ENCODE assay signal across 8 cellular contexts in genomic region chr4:5708829-5709680, GRCh38. TPM values are rescaled to one million over a fixed set of nuclear protein-coding genes. Genes with fewer than 3 reads are reported as not detected.
DNase-seq lines count a peak whose midpoint lies in the region; ATAC-seq, FAIRE-seq and TF ChIP-seq lines count a peak whose summit lies in the region.

No MANE protein-coding gene starts in this region.

- 15 to 17% methylated on average over 26 to 27 of the region's 27 CpGs for WGBS in aorta, 2 donors

- peak overlapping the region; percentile 91 for H2AFZ ChIP-seq in endothelial cell of umbilical vein (ENCODE audit: low read depth, low read length)

- H3K79me2 ChIP-seq in endothelial cell of umbilical vein (ENCODE audit: control insufficient read depth, insufficient read depth, low read length) = peaks cover 18% of the 10 kb centered on the region

- H3K4me1 ChIP-seq in endothelial cell of umbilical vein (ENCODE audit: control insufficient read depth, extremely low read depth, insufficient read depth, low read length) (peaks cover 24% of the 10 kb centered on the region), aorta (ENCODE audit: control insufficient read depth in 1 of 2, insufficient read depth in 2 of 2, low read length in 2 of 2) (peaks cover 4 to 6% of the 10 kb centered on the region in 2 donors)

- peak overlapping the region; percentile 76 for H3K4me3 Mint-ChIP-seq in mesothelial cell of epicardium
- H3K4me3 Mint-ChIP-seq in CD4-positive, alpha-beta T cell = no peak overlapping the region

- H3K36me3 Mint-ChIP-seq in mesothelial cell of epicardium = peaks cover 18% of the 10 kb centered on the region
- no peaks in the 10 kb centered on the region for H3K36me3 Mint-ChIP-seq in CD4-positive, alpha-beta T cell (ENCODE audit: low read depth)

- peak overlapping the region; percentile 83 for H3K4me2 ChIP-seq in endothelial cell of umbilical vein (ENCODE audit: insufficient read depth, low read length)

- H3K27me3 Mint-ChIP-seq in mesothelial cell of epicardium (ENCODE audit: low read depth) = no peaks in the 10 kb centered on the region
- H3K27me3 Mint-ChIP-seq in CD4-positive, alpha-beta T cell = peaks cover 51% of the 10 kb centered on the region

- no peak for TF ChIP-seq CTCF in endothelial cell of umbilical vein (IDR thresholded peaks at IDR 0.05; ENCODE audit: extremely low read depth in 1 of 2, insufficient read depth in 1 of 2, low read depth in 1 of 2, low read length in 2 of 2)
- TF ChIP-seq CTCF in mesothelial cell of epicardium (IDR thresholded peaks at IDR 0.05; ENCODE audit: unreplicated experiment) = no peak
- TF ChIP-seq CTCF in CD4-positive, alpha-beta T cell (IDR thresholded peaks at IDR 0.05) = no peak

- H3K27me3 ChIP-seq in endothelial cell of umbilical vein (ENCODE audit: control insufficient read depth in 2 of 2, insufficient read depth in 2 of 2, low read length in 2 of 2) = no peaks in the 10 kb centered on the region
- no peaks in the 10 kb centered on the region for H3K27me3 ChIP-seq in aorta (ENCODE audit: control insufficient read depth in 1 of 2, insufficient read depth in 2 of 2, low read length in 1 of 2)
- peaks cover 52% of the 10 kb centered on the region for H3K27me3 ChIP-seq in CD4-positive, alpha-beta T cell (ENCODE audit: control insufficient read depth, insufficient read depth, low read length)

- H3K27ac ChIP-seq in endothelial cell of umbilical vein (ENCODE audit: insufficient read depth, low read depth, low read length) (peak overlapping the region; percentile 9), aorta (ENCODE audit: low read depth in 1 of 2, low read length in 2 of 2) (peak overlapping the region; percentile 6 to 97)
- H3K27ac ChIP-seq in CD4-positive, alpha-beta T cell (ENCODE audit: low read depth, low read length) = no peak overlapping the region

- CTCF ChIA-PET in endothelial cell of umbilical vein (lab: Charles Lee) = interaction anchor here (0.8 to 2.8 kb wide), 6 partner anchors 28 to 81 kb away, joined by 3 to 9 read pairs (median 4); no protein-coding TSS in a partner anchor
- CTCF ChIA-PET in CD4-positive, alpha-beta T cell (lab: Charles Lee) = no interaction called here

- DNase-seq in NCI-H82 (lab: John Stamatoyannopoulos, UW) (peak; percentile 26), NCI-H82 treated with DMSO at 0.1 percent for 48 hours (lab: John Stamatoyannopoulos, UW; ENCODE audit: unreplicated experiment) (no peak), endothelial cell of umbilical vein (ENCODE audit: low read depth, low spot score) (no peak), mesothelial cell of epicardium (ENCODE audit: low spot score in 2 of 2, unreplicated experiment in 2 of 2) (peak in 1 of 2 experiments; percentile 46), aorta (no peak)
- DNase-seq in CD4-positive, alpha-beta T cell = no peak

- no peaks in the 10 kb centered on the region for H4K20me1 ChIP-seq in endothelial cell of umbilical vein (replicated peaks; ENCODE audit: control insufficient read depth, extremely low read depth, insufficient read depth, low read length)

- no peak for TF ChIP-seq POLR2A in endothelial cell of umbilical vein (IDR thresholded peaks at IDR 0.05; ENCODE audit: low read depth, low read length)

- peak overlapping the region; percentile 89 for H3K27ac Mint-ChIP-seq in mesothelial cell of epicardium
- no peak overlapping the region for H3K27ac Mint-ChIP-seq in CD4-positive, alpha-beta T cell

- intact Hi-C loops in endothelial cell of umbilical vein (cut with micrococcal nuclease) = no loop called here
- intact Hi-C loops in aorta (cut with DNase I) = no loop called here
- intact Hi-C loops in CD4-positive, alpha-beta T cell (cut with DNase I, micrococcal nuclease) = no loop called here

- peaks cover 12% of the 10 kb centered on the region for H3K9me3 Mint-ChIP-seq in mesothelial cell of epicardium
- peaks cover 3% of the 10 kb centered on the region for H3K9me3 Mint-ChIP-seq in CD4-positive, alpha-beta T cell

- peak overlapping the region in 2 of 3 experiments; percentile 57 to 68 for H3K4me3 ChIP-seq in endothelial cell of umbilical vein (replicated peaks in 1 of 3; ENCODE audit: insufficient read depth in 1 of 3, low read depth in 1 of 3, low read length in 3 of 3)
- peak overlapping the region; percentile 75 to 95 for H3K4me3 ChIP-seq in aorta (ENCODE audit: low read length in 2 of 2)

- H3K9ac ChIP-seq in endothelial cell of umbilical vein (replicated peaks; ENCODE audit: extremely low read depth, insufficient read depth, low read length) = peak overlapping the region; percentile 68

- ATAC-seq in aorta (ENCODE audit: low FRiP score) = no peak
- no peak for ATAC-seq in CD4-positive, alpha-beta T cell (ENCODE audit: poor library complexity)
- ATAC-seq in HG02840 (IDR thresholded peaks at IDR 0.05; ENCODE audit: low FRiP score, unreplicated experiment) = no peak
- ATAC-seq in GM18498 (IDR thresholded peaks at IDR 0.05; ENCODE audit: unreplicated experiment) = no peak

- POLR2A ChIA-PET in endothelial cell of umbilical vein (lab: Charles Lee) = no interaction called here
- POLR2A ChIA-PET in CD4-positive, alpha-beta T cell (lab: Charles Lee) = no interaction called here

- peaks cover 33% of the 10 kb centered on the region for H3K4me1 Mint-ChIP-seq in mesothelial cell of epicardium
- H3K4me1 Mint-ChIP-seq in CD4-positive, alpha-beta T cell (ENCODE audit: low read depth) = peaks cover 16% of the 10 kb centered on the region

- no peak for FAIRE-seq in endothelial cell of umbilical vein (lab: Jason Lieb, UNC)

- dilution Hi-C loops in endothelial cell of umbilical vein (cut with MboI; ENCODE audit: extremely low pct_ligation_motif_present, low sequenced_read_pairs) = no loop called here

- peaks cover 0 to 3% of the 10 kb centered on the region in 2 experiments for H3K36me3 ChIP-seq in endothelial cell of umbilical vein (ENCODE audit: control insufficient read depth in 2 of 2, extremely low read depth in 1 of 2, insufficient read depth in 2 of 2, low read length in 2 of 2)
- H3K36me3 ChIP-seq in aorta (ENCODE audit: control insufficient read depth in 1 of 2, insufficient read depth in 2 of 2, low read length in 1 of 2) = no peaks in the 10 kb centered on the region

- BruUV-seq in endothelial cell of umbilical vein (replicated peaks; lab: Mats Ljungman, UMichigan) = no TSS peak

- H3K9me1 ChIP-seq in endothelial cell of umbilical vein (replicated peaks; ENCODE audit: control insufficient read depth, extremely low read depth, insufficient read depth, low read length) = no peaks in the 10 kb centered on the region

- H3K9me3 ChIP-seq in endothelial cell of umbilical vein (replicated peaks; ENCODE audit: control insufficient read depth, insufficient read depth, low read length) (no peaks in the 10 kb centered on the region), aorta (ENCODE audit: control insufficient read depth, low read length) (no peaks in the 10 kb centered on the region)
- H3K9me3 ChIP-seq in CD4-positive, alpha-beta T cell (ENCODE audit: control insufficient read depth, low read length) = no peaks in the 10 kb centered on the region

TF ChIP-seq in endothelial cell of umbilical vein, 7 proteins besides CTCF, POLR2A, EP300 and RAD21:
- no peak for TF ChIP-seq JUN (IDR thresholded peaks at IDR 0.05; ENCODE audit: borderline replicate concordance, insufficient read depth, insufficient read length, low read depth)
- no peak for TF ChIP-seq POLR2AphosphoS5 (IDR thresholded peaks at IDR 0.05; ENCODE audit: insufficient read depth, low read depth, low read length)
- no peak for TF ChIP-seq MYC (IDR thresholded peaks at IDR 0.05; ENCODE audit: low read depth, low read length)
- no peak for TF ChIP-seq FOS (IDR thresholded peaks at IDR 0.05; ENCODE audit: borderline replicate concordance, insufficient read depth, low read length)
- TF ChIP-seq, protein P1, sequence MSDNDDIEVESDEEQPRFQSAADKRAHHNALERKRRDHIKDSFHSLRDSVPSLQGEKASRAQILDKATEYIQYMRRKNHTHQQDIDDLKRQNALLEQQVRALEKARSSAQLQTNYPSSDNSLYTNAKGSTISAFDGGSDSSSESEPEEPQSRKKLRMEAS (IDR thresholded peaks at IDR 0.05; ENCODE audit: insufficient read depth, insufficient read length) = no peak
- no peak for TF ChIP-seq EZH2 (IDR thresholded peaks at IDR 0.05; ENCODE audit: borderline replicate concordance, low read depth, low read length, severe bottlenecking)
- TF ChIP-seq GATA2 (IDR thresholded peaks at IDR 0.05; ENCODE audit: insufficient read depth, insufficient read length, low read depth, low read length) = no peak

RNA-seq across cellular contexts. Expression of gene EVC2, which starts 0.7 kb away (rescaled TPM):
- total RNA-seq in endothelial cell of umbilical vein (5.7 and 8.8 TPM in 2 replicates), mesothelial cell of epicardium (16.9 to 17.4 TPM (median 17.1 TPM) in 3 replicates), aorta (10 to 100 TPM; 12.2 to 16.0 TPM)
- polyA plus RNA-seq in endothelial cell of umbilical vein (1.3 and 1.7 TPM in 2 replicates), aorta (1 to 10 TPM; 2.1 to 5.9 TPM)
- 2.2 and 2.5 TPM in 2 replicates for polyA plus RNA-seq in endothelial cell of umbilical vein (2011; cell fraction: cytosol; rRNA removed)
- 6.6 and 6.8 TPM in 2 replicates for polyA plus RNA-seq in endothelial cell of umbilical vein (2011; cell fraction: nucleus; rRNA removed)
- 4.4 and 5.0 TPM in 2 replicates for polyA plus RNA-seq in endothelial cell of umbilical vein (2012)
- 7.6 and 8.1 TPM in 2 replicates for polyA minus RNA-seq in endothelial cell of umbilical vein
- polyA minus RNA-seq in endothelial cell of umbilical vein (2011; cell fraction: cytosol; rRNA and poly(A)+ RNA removed) = not detected
- 10.6 and 11.3 TPM in 2 replicates for polyA minus RNA-seq in endothelial cell of umbilical vein (2011; cell fraction: nucleus; rRNA and poly(A)+ RNA removed)
- 1 to 10 TPM; 1.1 to 1.3 TPM for total RNA-seq in CD4-positive, alpha-beta T cell

RNA-seq across cellular contexts. Expression of gene EVC, which starts 1.9 kb away (rescaled TPM):
- 21.3 and 31.6 TPM in 2 replicates for total RNA-seq in endothelial cell of umbilical vein
- polyA plus RNA-seq in endothelial cell of umbilical vein = 5.6 and 6.3 TPM in 2 replicates
- polyA plus RNA-seq in endothelial cell of umbilical vein (2011; cell fraction: cytosol; rRNA removed) = 6.1 and 7.4 TPM in 2 replicates
- polyA plus RNA-seq in endothelial cell of umbilical vein (2011; cell fraction: nucleus; rRNA removed) = 19.2 and 22.4 TPM in 2 replicates
- 9.3 and 9.7 TPM in 2 replicates for polyA plus RNA-seq in endothelial cell of umbilical vein (2012)
- polyA minus RNA-seq in endothelial cell of umbilical vein = 16.1 and 19.4 TPM in 2 replicates
- polyA minus RNA-seq in endothelial cell of umbilical vein (2011; cell fraction: cytosol; rRNA and poly(A)+ RNA removed) = 0.72 TPM
- polyA minus RNA-seq in endothelial cell of umbilical vein (2011; cell fraction: nucleus; rRNA and poly(A)+ RNA removed) = 25.3 and 32.7 TPM in 2 replicates
- total RNA-seq in mesothelial cell of epicardium = 48.4 to 51.4 TPM (median 49.4 TPM) in 3 replicates
- total RNA-seq in aorta = 10 to 100 TPM; 33.3 to 58.2 TPM
- 10 to 100 TPM in 1 of 2 donors, 1 to 10 TPM in 1; 9.3 to 16.6 TPM for polyA plus RNA-seq in aorta
- total RNA-seq in CD4-positive, alpha-beta T cell = 1 to 10 TPM in 1 of 2 experiments, under 1 TPM in 1; 0.70 to 1.5 TPM
